31 cellular contexts compared by ENCODE assay signal in genomic region chr6:96834070-96834469, GRCh38.
"Had no signal": no experiment of that assay in that cellular context is flagged by ENCODE, and none has a peak within 500 bp of the region (broad histone marks: within the 10 kb centered on the region; RNA-seq: fewer than 3 reads in every experiment).

No MANE protein-coding gene starts in this region.

- H3K9me3 ChIP-seq: esophagus squamous epithelium, gastrocnemius medialis, ovary, prostate gland, suprapubic skin, tibial artery, upper lobe of right lung had no signal

- FAIRE-seq: bronchial epithelial cell, keratinocyte, small intestine had no signal

- H3K4me3 ChIP-seq: esophagus squamous epithelium, gastrocnemius medialis, ovary, prostate gland, suprapubic skin, tibial artery, upper lobe of right lung had no signal

- H3K4me1 ChIP-seq: prostate gland had no signal

- H3K27me3 ChIP-seq: ovary, tibial artery had no signal

- H3K36me3 ChIP-seq: gastrocnemius medialis, ovary, prostate gland, suprapubic skin, upper lobe of right lung had no signal

- ATAC-seq: activated CD4-positive, CD25-positive, alpha-beta regulatory T cell treated with anti-CD3 and anti-CD28 coated beads, Interleukin-2, amount 50 U/mL, for 24 hours; gastrocnemius medialis; left cardiac atrium; sciatic nerve; T-helper 17 cell; upper lobe of right lung had no signal

- DNase-seq: activated CD4-positive, alpha-beta T cell treated with anti-CD3 and anti-CD28 coated beads for 48 hours; activated CD4-positive, alpha-beta T cell treated with anti-CD3 and anti-CD28 coated beads, Interleukin-2, amount 50 U/mL, for 48 hours; activated CD8-positive, alpha-beta memory T cell treated with anti-CD3 and anti-CD28 coated beads for 24 hours; activated effector memory CD4-positive, alpha-beta T cell treated with anti-CD3 and anti-CD28 coated beads, Interleukin-2, amount 50 U/mL, for 16 hours; activated naive CD4-positive, alpha-beta T cell treated with anti-CD3 and anti-CD28 coated beads, Interleukin-2, amount 10 ng/mL, durations not matched to agents 7 days and 5 days; activated naive CD8-positive, alpha-beta T cell treated with anti-CD3 and anti-CD28 coated beads, Interleukin-2, amount 10 ng/mL, durations not matched to agents 7 days and 5 days; amygdala; effector CD4-positive, alpha-beta T cell; esophagus squamous epithelium; gastrocnemius medialis; glutamatergic neuron; left cardiac atrium; naive B cell; nephron progenitor cell; ovary; retina; small intestine; stimulated activated CD4-positive, alpha-beta T cell treated with anti-CD3 and anti-CD28 coated beads, Interleukin-2, amount 100 ng/mL, for 24 hours; stimulated activated naive CD4-positive, alpha-beta T cell; T-helper 17 cell; T1000; tibial artery; upper lobe of right lung; WERI-Rb-1 had no signal

- H3K27ac ChIP-seq: epithelial cell of prostate, esophagus squamous epithelium, gastrocnemius medialis, ovary, prostate gland, suprapubic skin, tibial artery, upper lobe of right lung, WERI-Rb-1 had no signal
